ENCODE assay signal across 2 cellular contexts in genomic region chr4:78634011-78634664, GRCh38.
TF ChIP-seq lines count a peak whose summit lies in the region.

No MANE protein-coding gene starts in this region.

TF ChIP-seq in SK-N-SH, 30 proteins besides CTCF, POLR2A, EP300 and RAD21 (continued from another document):
- TF ChIP-seq ZBTB33 (IDR thresholded peaks at IDR 0.05; ENCODE audit: borderline replicate concordance, low read depth): no peak
TF ChIP-seq in SK-N-SH: peak in this region for 0.

TF ChIP-seq in SK-N-SH treated with all-trans-retinoic acid at 6 μM for 48 hours, 23 proteins besides CTCF, POLR2A, EP300 and RAD21 (continued from another document):
- TF ChIP-seq CSDC2 (CRISPR knock-in tag; IDR thresholded peaks at IDR 0.05) (no peak), PATZ1 (CRISPR knock-in tag; IDR thresholded peaks at IDR 0.05; ENCODE audit: borderline replicate concordance) (no peak), SNAI2 (CRISPR knock-in tag; IDR thresholded peaks at IDR 0.05) (no peak), CREB5 (CRISPR knock-in tag; IDR thresholded peaks at IDR 0.05; ENCODE audit: low read depth) (no peak), ZNF8 (CRISPR knock-in tag; IDR thresholded peaks at IDR 0.05) (no peak), ISL1 (CRISPR knock-in tag; IDR thresholded peaks at IDR 0.05) (no peak)
